ENCODE assay signal across 1 cellular context in genomic region chr1:183593356-183593755, GRCh38.
TF ChIP-seq lines count a peak whose summit lies in the region.

No MANE protein-coding gene starts in this region.

TF ChIP-seq in GM12878, 131 proteins besides CTCF, POLR2A, EP300 and RAD21 (continued from another document):
- TF ChIP-seq MAX (IDR thresholded peaks at IDR 0.05; ENCODE audit: low read depth, low read length) (no peak), BCL3 (IDR thresholded peaks at IDR 0.05; ENCODE audit: borderline replicate concordance, insufficient read depth, low read depth, low read length, poor library complexity, severe bottlenecking) (peak; percentile 80), NR2C2 (IDR thresholded peaks at IDR 0.05; ENCODE audit: borderline replicate concordance, control insufficient read depth, insufficient read length, low read depth) (no peak), ETV6 (conservative IDR thresholded peaks at IDR 0.05 in 1 of 2, IDR thresholded peaks at IDR 0.05 in 1 of 2; ENCODE audit: borderline replicate concordance in 1 of 2, low read depth in 1 of 2) (peak in 1 of 2 experiments; percentile 97; a peak in 2 of 4 replicates), MYC (IDR thresholded peaks at IDR 0.05; ENCODE audit: insufficient read depth, insufficient read length, insufficient replicate concordance, low read length, severe bottlenecking) (no peak), IRF4 (IDR thresholded peaks at IDR 0.05; ENCODE audit: low read depth, low read length) (peak; percentile 84), NFIC (IDR thresholded peaks at IDR 0.05; ENCODE audit: low read depth, low read length) (peak; percentile 79), BHLHE40 (IDR thresholded peaks at IDR 0.05; ENCODE audit: borderline replicate concordance in 1 of 2, low read depth in 2 of 2, low read length in 1 of 2) (peak; percentile 55 to 80; a peak in 3 of 4 replicates), E2F4 (IDR thresholded peaks at IDR 0.05; ENCODE audit: low read depth, low read length) (no peak), DPF2 (IDR thresholded peaks at IDR 0.05) (peak; percentile 92), MTA2 (IDR thresholded peaks at IDR 0.05; ENCODE audit: low read depth) (peak; percentile 42; the same call in 1 of the 2 replicates), JUNB (IDR thresholded peaks at IDR 0.05) (peak; percentile 49; the same call in 1 of the 2 replicates), NBN (IDR thresholded peaks at IDR 0.05) (peak; percentile 67; the same call in 1 of the 2 replicates), RELB (IDR thresholded peaks at IDR 0.05; ENCODE audit: low read depth) (peak; percentile 80), CREB1 (IDR thresholded peaks at IDR 0.05; ENCODE audit: low read depth) (peak; percentile 33; the same call in 1 of the 2 replicates), PKNOX1 (IDR thresholded peaks at IDR 0.05) (peak; percentile 55; the same call in 1 of the 2 replicates), SMARCA5 (IDR thresholded peaks at IDR 0.05) (peak; percentile 41; the same call in 1 of the 2 replicates), NR2F1 (conservative IDR thresholded peaks at IDR 0.05) (0 out of 2 replicates have a peak, but pooled peaks have one; percentile 26), SPI1 (IDR thresholded peaks at IDR 0.05; ENCODE audit: borderline replicate concordance, insufficient read depth, low read depth, low read length) (peak; percentile 96), EGR1 (IDR thresholded peaks at IDR 0.05; ENCODE audit: borderline replicate concordance in 1 of 2, low read depth in 2 of 2, low read length in 2 of 2) (peak in 1 of 2 experiments; percentile 47; a peak in 1 of 3 replicates), IKZF2 (IDR thresholded peaks at IDR 0.05) (peak; percentile 93 to 94), ZNF384 (IDR thresholded peaks at IDR 0.05; ENCODE audit: borderline replicate concordance, low read depth, low read length) (no peak), BCL11A (IDR thresholded peaks at IDR 0.05; ENCODE audit: low read depth, low read length) (peak; percentile 68), MTA3 (IDR thresholded peaks at IDR 0.05; ENCODE audit: borderline replicate concordance, low read length) (0 out of 2 replicates have a peak, but pooled peaks have one; percentile 40), ATF7 (IDR thresholded peaks at IDR 0.05; ENCODE audit: low read depth) (peak; percentile 72), POU2F2 (IDR thresholded peaks at IDR 0.05; ENCODE audit: borderline replicate concordance, low read depth, low read length) (peak; percentile 36; the same call in 1 of the 3 replicates), CUX1 (IDR thresholded peaks at IDR 0.05; ENCODE audit: insufficient replicate concordance, low read depth, low read length) (no peak), EED (IDR thresholded peaks at IDR 0.05; ENCODE audit: low read depth) (peak; percentile 98), TAF1 (IDR thresholded peaks at IDR 0.05; ENCODE audit: borderline replicate concordance, low read depth, low read length) (0 out of 2 replicates have a peak, but pooled peaks have one; percentile 34), RUNX3 (IDR thresholded peaks at IDR 0.05; ENCODE audit: low read length) (peak; percentile 67), ZBTB4 (CRISPR knock-in tag; IDR thresholded peaks at IDR 0.05) (no peak), STAT3 (IDR thresholded peaks at IDR 0.05; ENCODE audit: low read depth, low read length) (no peak), MEF2B (IDR thresholded peaks at IDR 0.05; ENCODE audit: partially characterized antibody, poor library complexity, severe bottlenecking) (peak; percentile 5)
TF ChIP-seq in GM12878: peak in this region for 30.
